Comparison of ENCODE assay signal across 12 cellular contexts in genomic region chr15:85621096-85621495, GRCh38.
DNase-seq lines count a peak whose midpoint lies in the region; ATAC-seq and TF ChIP-seq lines count a peak whose summit lies in the region.
"Had no signal": no experiment of that assay in that cellular context is flagged by ENCODE, and none has a peak within 500 bp of the region (broad histone marks: within the 10 kb centered on the region; RNA-seq: fewer than 3 reads in every experiment).

No MANE protein-coding gene starts in this region.

- DNase-seq in CD4-positive, CD25-positive, alpha-beta regulatory T cell: no peak
- no peak for DNase-seq in activated B cell treated with CpG ODN at 0.5 μM for 24 hours
- DNase-seq in foreskin fibroblast: peak in 1 of 2 donors; percentile 46
- no peak for DNase-seq in COLO668 (lab: John Stamatoyannopoulos, UW; ENCODE audit: unreplicated experiment)
- no peak for DNase-seq in cerebellum (ENCODE audit: low spot score)
- DNase-seq in NCI-H1105 (lab: John Stamatoyannopoulos, UW): no peak
- DNase-seq: activated CD4-positive, alpha-beta T cell treated with anti-CD3 and anti-CD28 coated beads, Interleukin-2, amount 10 ng/mL, durations not matched to agents 24 days and 14 days; stimulated activated CD8-positive, alpha-beta memory T cell treated with anti-CD3 and anti-CD28 coated beads, Interleukin-4, amount 100 ng/mL, for 48 hours had no signal

- TF ChIP-seq CTCF in activated B cell treated with CpG ODN at 0.5 μM for 24 hours (IDR thresholded peaks at IDR 0.05) (no peak), foreskin fibroblast (IDR thresholded peaks at IDR 0.05; ENCODE audit: low read depth, low read length) (no peak)

- no peak for ATAC-seq in CD4-positive, CD25-positive, alpha-beta regulatory T cell (ENCODE audit: low read depth in 2 of 2)
- ATAC-seq in activated B cell treated with CpG ODN at 0.5 μM for 24 hours (ENCODE audit: low read depth) (no peak), HG03095 (IDR thresholded peaks at IDR 0.05; ENCODE audit: unreplicated experiment) (no peak)
- ATAC-seq: HCT116 had no signal

- intact Hi-C loops in activated B cell treated with CpG ODN at 0.5 μM for 24 hours (cut with micrococcal nuclease): loop anchor here (5.0 kb wide), 2 partner anchors 39 to 79 kb away; no protein-coding TSS in a partner anchor

- H3K27ac ChIP-seq in CD4-positive, CD25-positive, alpha-beta regulatory T cell (ENCODE audit: insufficient read depth, low read length, poor library complexity, severe bottlenecking): peak overlapping the region; percentile 64
- peak overlapping the region in 20 of 21 experiments; percentile 57 to 92 (median 80) for H3K27ac ChIP-seq in skin epidermis

- peaks cover 7% of the 10 kb centered on the region for H3K36me3 Mint-ChIP-seq in CD4-positive, CD25-positive, alpha-beta regulatory T cell
- peaks cover 18% of the 10 kb centered on the region for H3K36me3 Mint-ChIP-seq in activated B cell treated with CpG ODN at 0.5 μM for 24 hours (ENCODE audit: low read depth)

- no peak overlapping the region for H3K4me3 ChIP-seq in CD4-positive, CD25-positive, alpha-beta regulatory T cell (ENCODE audit: low read depth, low read length)
- H3K4me3 ChIP-seq in foreskin fibroblast (ENCODE audit: low read depth in 1 of 2, low read length in 2 of 2): peak overlapping the region; percentile 58 to 63
- H3K4me3 ChIP-seq in skin epidermis: peak overlapping the region; percentile 20 to 39 (median 30)

- no peak overlapping the region for H3K27ac Mint-ChIP-seq in CD4-positive, CD25-positive, alpha-beta regulatory T cell
- peak overlapping the region; percentile 9 for H3K27ac Mint-ChIP-seq in activated B cell treated with CpG ODN at 0.5 μM for 24 hours
- H3K27ac Mint-ChIP-seq: activated CD4-positive, alpha-beta T cell treated with anti-CD3 and anti-CD28 coated beads, Interleukin-2, amount 10 ng/mL, durations not matched to agents 24 days and 14 days had no signal

- no peaks in the 10 kb centered on the region for H3K9me3 ChIP-seq in CD4-positive, CD25-positive, alpha-beta regulatory T cell (ENCODE audit: control insufficient read depth in 2 of 2, low read length in 2 of 2)

- POLR2A ChIA-PET in activated B cell treated with CpG ODN at 0.5 μM for 24 hours (lab: Charles Lee): no interaction called here

- no peaks in the 10 kb centered on the region for H3K9me3 Mint-ChIP-seq in CD4-positive, CD25-positive, alpha-beta regulatory T cell
- no peaks in the 10 kb centered on the region for H3K9me3 Mint-ChIP-seq in activated B cell treated with CpG ODN at 0.5 μM for 24 hours
- H3K9me3 Mint-ChIP-seq: activated CD4-positive, alpha-beta T cell treated with anti-CD3 and anti-CD28 coated beads, Interleukin-2, amount 10 ng/mL, durations not matched to agents 24 days and 14 days; brain had no signal

- H3K27me3 ChIP-seq in CD4-positive, CD25-positive, alpha-beta regulatory T cell (ENCODE audit: control insufficient read depth, insufficient read depth, low read length): no peaks in the 10 kb centered on the region

- CTCF ChIA-PET in activated B cell treated with CpG ODN at 0.5 μM for 24 hours (lab: Charles Lee): no interaction called here

- H3K27me3 Mint-ChIP-seq in CD4-positive, CD25-positive, alpha-beta regulatory T cell: no peaks in the 10 kb centered on the region
- no peaks in the 10 kb centered on the region for H3K27me3 Mint-ChIP-seq in activated B cell treated with CpG ODN at 0.5 μM for 24 hours
- H3K27me3 Mint-ChIP-seq: activated CD4-positive, alpha-beta T cell treated with anti-CD3 and anti-CD28 coated beads, Interleukin-2, amount 10 ng/mL, durations not matched to agents 24 days and 14 days had no signal

- no peaks in the 10 kb centered on the region for H3K36me3 ChIP-seq in CD4-positive, CD25-positive, alpha-beta regulatory T cell (ENCODE audit: control insufficient read depth, insufficient read depth, low read length)

- H3K4me1 ChIP-seq in CD4-positive, CD25-positive, alpha-beta regulatory T cell (ENCODE audit: control insufficient read depth, insufficient read depth, low read length, poor library complexity, severe bottlenecking): peaks cover 70% of the 10 kb centered on the region

- H3K4me1 Mint-ChIP-seq in CD4-positive, CD25-positive, alpha-beta regulatory T cell: peaks cover 14 to 42% (median 38%) of the 10 kb centered on the region in 4 donors
- H3K4me1 Mint-ChIP-seq in activated B cell treated with CpG ODN at 0.5 μM for 24 hours: peaks cover 49% of the 10 kb centered on the region

- H3K4me3 Mint-ChIP-seq in CD4-positive, CD25-positive, alpha-beta regulatory T cell: no peak overlapping the region
- no peak overlapping the region for H3K4me3 Mint-ChIP-seq in activated B cell treated with CpG ODN at 0.5 μM for 24 hours
- H3K4me3 Mint-ChIP-seq: activated CD4-positive, alpha-beta T cell treated with anti-CD3 and anti-CD28 coated beads, Interleukin-2, amount 10 ng/mL, durations not matched to agents 24 days and 14 days had no signal
